ENCODE assay signal across 8 cellular contexts in the genomic region with DNA sequence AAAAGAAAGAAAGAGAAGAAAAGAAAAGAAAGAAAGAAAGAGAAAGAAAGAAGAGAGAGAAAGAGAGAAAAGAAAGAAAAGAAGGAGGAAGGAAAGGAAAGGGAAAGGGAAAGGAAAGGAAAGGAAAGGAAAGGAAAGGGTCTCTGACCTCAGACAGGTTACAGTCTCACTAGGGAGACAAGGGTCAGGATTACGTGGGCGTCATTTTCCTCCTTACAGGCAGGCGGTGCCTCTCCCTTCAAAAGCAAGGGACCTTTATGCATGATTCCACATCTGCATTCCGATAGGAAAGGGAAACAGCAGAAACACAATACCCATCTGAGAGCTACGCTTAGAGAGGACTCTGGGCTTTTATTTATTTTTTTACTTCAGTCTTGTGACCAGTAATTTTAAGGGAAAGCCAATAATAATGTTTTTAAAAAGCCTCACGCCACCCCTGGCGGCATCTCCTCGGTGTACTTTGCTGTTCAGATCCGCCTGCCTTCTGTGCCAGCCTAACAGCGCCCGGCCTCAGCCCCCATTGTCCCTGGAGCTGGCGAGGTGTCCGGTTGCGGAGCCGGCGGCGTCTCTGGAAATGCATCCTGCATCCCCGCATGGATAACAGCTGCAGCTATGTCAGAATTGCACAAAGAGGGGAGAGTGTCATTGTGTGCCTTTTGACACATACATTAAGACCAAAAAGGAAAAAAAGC. TPM values are rescaled to one million over a fixed set of nuclear protein-coding genes. Genes with fewer than 3 reads are reported as not detected.
DNase-seq lines count a peak whose midpoint lies in the region; ATAC-seq and TF ChIP-seq lines count a peak whose summit lies in the region.

No MANE protein-coding gene starts in this region.

- no peaks in the 10 kb centered on the region for H3K9me3 ChIP-seq in fibroblast of lung (ENCODE audit: control insufficient read depth, insufficient read depth, low read depth, low read length)
- no peaks in the 10 kb centered on the region for H3K9me3 ChIP-seq in mucosa of descending colon
- H3K9me3 ChIP-seq in upper lobe of right lung: no peaks in the 10 kb centered on the region

- peak overlapping the region; percentile 69 for H2AFZ ChIP-seq in fibroblast of lung (ENCODE audit: low read length)

- H3K36me3 ChIP-seq in fibroblast of lung (ENCODE audit: control insufficient read depth, insufficient read depth, low read length) (no peaks in the 10 kb centered on the region), mucosa of descending colon (ENCODE audit: low read depth) (no peaks in the 10 kb centered on the region), upper lobe of right lung (no peaks in the 10 kb centered on the region)

- peak overlapping the region; percentile 31 for H3K27ac ChIP-seq in fibroblast of lung (ENCODE audit: insufficient read depth, low read length)
- H3K27ac ChIP-seq in upper lobe of right lung: peak overlapping the region; percentile 65

- CTCF ChIA-PET in activated CD4-positive, alpha-beta memory T cell treated with anti-CD3 and anti-CD28 coated beads for 36 hours (lab: Charles Lee): interaction anchor here (1.4 to 1.9 kb wide), 4 partner anchors 26 to 118 kb away, joined by 3 to 8 read pairs (median 4); no protein-coding TSS in a partner anchor

- H3K36me3 Mint-ChIP-seq in activated CD4-positive, alpha-beta memory T cell treated with anti-CD3 and anti-CD28 coated beads for 36 hours: no peaks in the 10 kb centered on the region

- no peaks in the 10 kb centered on the region for H3K79me2 ChIP-seq in fibroblast of lung (ENCODE audit: control insufficient read depth, insufficient read depth, low read length)

- intact Hi-C loops in activated CD4-positive, alpha-beta memory T cell treated with anti-CD3 and anti-CD28 coated beads for 36 hours (cut with micrococcal nuclease): no loop called here
- intact Hi-C loops in mucosa of descending colon (cut with DNase I, micrococcal nuclease) (no loop called here), upper lobe of right lung (cut with DNase I) (no loop called here)

- H3K9me3 Mint-ChIP-seq in activated CD4-positive, alpha-beta memory T cell treated with anti-CD3 and anti-CD28 coated beads for 36 hours: no peaks in the 10 kb centered on the region

- no peaks in the 10 kb centered on the region for H4K20me1 ChIP-seq in fibroblast of lung (ENCODE audit: control insufficient read depth, extremely low read depth, insufficient read depth, low read length)

- H3K4me1 ChIP-seq in fibroblast of lung (ENCODE audit: control insufficient read depth, extremely low read depth, insufficient read depth, low read length) (peaks cover 5% of the 10 kb centered on the region), mucosa of descending colon (ENCODE audit: low read depth) (peaks cover 38% of the 10 kb centered on the region), upper lobe of right lung (peaks cover 19% of the 10 kb centered on the region)

- no peaks in the 10 kb centered on the region for H3K27me3 Mint-ChIP-seq in activated CD4-positive, alpha-beta memory T cell treated with anti-CD3 and anti-CD28 coated beads for 36 hours

- H3K4me2 ChIP-seq in fibroblast of lung (ENCODE audit: extremely low read depth, insufficient read depth, low read length): peak overlapping the region; percentile 92

- H3K9ac ChIP-seq in fibroblast of lung (ENCODE audit: insufficient read depth, low read length): no peak overlapping the region

- TF ChIP-seq CTCF in fibroblast of lung (conservative IDR thresholded peaks at IDR 0.05 in 1 of 2, IDR thresholded peaks at IDR 0.05 in 1 of 2; ENCODE audit: low read depth in 1 of 2, low read length in 2 of 2) (peak in 1 of 2 donors; percentile 34), mucosa of descending colon (IDR thresholded peaks at IDR 0.05) (no peak), upper lobe of right lung (IDR thresholded peaks at IDR 0.05) (no peak)

- H3K4me3 Mint-ChIP-seq in activated CD4-positive, alpha-beta memory T cell treated with anti-CD3 and anti-CD28 coated beads for 36 hours: peak overlapping the region; percentile 77

- no peak overlapping the region for H3K27ac Mint-ChIP-seq in activated CD4-positive, alpha-beta memory T cell treated with anti-CD3 and anti-CD28 coated beads for 36 hours

- H3K27me3 ChIP-seq in fibroblast of lung (ENCODE audit: control insufficient read depth, insufficient read depth, low read length) (no peaks in the 10 kb centered on the region), upper lobe of right lung (no peaks in the 10 kb centered on the region)

- H3K4me1 Mint-ChIP-seq in activated CD4-positive, alpha-beta memory T cell treated with anti-CD3 and anti-CD28 coated beads for 36 hours (ENCODE audit: low read depth): peaks cover 22% of the 10 kb centered on the region

- DNase-seq in ELR (ENCODE audit: low read depth) (peak; percentile 74), NCI-H146 (lab: John Stamatoyannopoulos, UW) (peak; percentile 73), fibroblast of lung (ENCODE audit: low read depth in 2 of 2) (peak; percentile 41 to 80), mucosa of descending colon (peak; percentile 67 to 75 (median 70)), upper lobe of right lung (no peak)
- peak; percentile 37 for DNase-seq in activated CD4-positive, alpha-beta memory T cell treated with anti-CD3 and anti-CD28 coated beads for 36 hours

- H3K4me3 ChIP-seq in fibroblast of lung (replicated peaks in 1 of 4; ENCODE audit: control extremely low read depth in 1 of 4, insufficient read depth in 1 of 4, low read depth in 3 of 4, low read length in 4 of 4) (peak overlapping the region; percentile 30 to 68 (median 50)), mucosa of descending colon (no peak overlapping the region), upper lobe of right lung (peak overlapping the region; percentile 51)

- ATAC-seq in mucosa of descending colon (peak; percentile 30), upper lobe of right lung (peak; percentile 3), HG02870 (IDR thresholded peaks at IDR 0.05; ENCODE audit: unreplicated experiment) (no peak), HG02973 (IDR thresholded peaks at IDR 0.05; ENCODE audit: unreplicated experiment) (no peak)

- POLR2A ChIA-PET in activated CD4-positive, alpha-beta memory T cell treated with anti-CD3 and anti-CD28 coated beads for 36 hours (lab: Charles Lee): interaction anchor here (1.0 kb wide), 1 partner anchor 22 kb away, joined by 3 read pairs; no protein-coding TSS in a partner anchor

RNA-seq across cellular contexts. Expression of gene HIP1R, which starts 0.9 kb away (rescaled TPM):
- 10 to 100 TPM; 19.3 to 22.2 TPM for total RNA-seq in activated CD4-positive, alpha-beta memory T cell treated with anti-CD3 and anti-CD28 coated beads for 36 hours
- total RNA-seq in fibroblast of lung: 10.0 and 21.3 TPM in 2 replicates
- polyA plus RNA-seq in fibroblast of lung: 3.4 and 5.5 TPM in 2 replicates
- 4.4 and 7.7 TPM in 2 replicates for polyA plus RNA-seq in fibroblast of lung (2012)
- 50.0 and 59.5 TPM in 2 replicates for polyA minus RNA-seq in fibroblast of lung (ENCODE audit: low replicate concordance)
- total RNA-seq in mucosa of descending colon: 10 to 100 TPM; 37.8 to 76.5 (median 73.1) TPM
- total RNA-seq in upper lobe of right lung: 33.0 TPM

Comparison
In these comparisons a context has a peak if more than half of its experiments do, and no peak if none do; other contexts are left out.
1. ATAC-seq: peak in mucosa of descending colon (single experiment) and upper lobe of right lung (single experiment); none in HG02870 (single experiment) and HG02973 (single experiment).